Comparison of ENCODE assay signal across 35 cellular contexts in genomic region chr6:77893391-77893790, GRCh38.
"Had no signal": no experiment of that assay in that cellular context is flagged by ENCODE, and none has a peak within 500 bp of the region (broad histone marks: within the 10 kb centered on the region; RNA-seq: fewer than 3 reads in every experiment).

No MANE protein-coding gene starts in this region.

- H3K36me3 ChIP-seq: MG63 had no signal

- H3K27me3 ChIP-seq: MG63 had no signal

- H3K4me3 ChIP-seq: MG63 had no signal

- DNase-seq: Karpas-422, Kasumi-1, MG63, MM.1S, MV-4-11, NCI-H1048, NCI-H1092, NCI-H1092 treated with DMSO at 0.1 percent for 48 hours, NCI-H1105, NCI-H1105 treated with DMSO at 0.1 percent for 48 hours, NCI-H1417, NCI-H1417 treated with DMSO at 0.1 percent for 48 hours, NCI-H1436, NCI-H1436 treated with DMSO at 0.1 percent for 48 hours, NCI-H146, NCI-H1694, NCI-H1694 treated with DMSO at 0.1 percent for 48 hours, NCI-H187, NCI-H187 treated with DMSO at 0.1 percent for 48 hours, NCI-H2029, NCI-H2029 treated with DMSO at 0.1 percent for 48 hours, NCI-H2081, NCI-H2081 treated with DMSO at 0.1 percent for 48 hours, NCI-H2107, NCI-H2171, NCI-H2171 treated with DMSO at 0.1 percent for 48 hours, NCI-H2227 treated with DMSO at 0.1 percent for 48 hours, NCI-H226, NCI-H345, NCI-H446, NCI-H446 treated with DMSO at 0.1 percent for 48 hours, NCI-H524, NCI-H524 treated with DMSO at 0.1 percent for 48 hours, NCI-H526, NCI-H526 treated with DMSO at 0.1 percent for 48 hours had no signal
